14 cellular contexts compared by ENCODE assay signal in genomic region chr12:57739914-57740538, GRCh38. TPM values are rescaled to one million over a fixed set of nuclear protein-coding genes. Genes with fewer than 3 reads are reported as not detected.
DNase-seq lines count a peak whose midpoint lies in the region; ATAC-seq, FAIRE-seq and TF ChIP-seq lines count a peak whose summit lies in the region.
"Had no signal": no experiment of that assay in that cellular context is flagged by ENCODE, and none has a peak within 500 bp of the region (broad histone marks: within the 10 kb centered on the region; RNA-seq: fewer than 3 reads in every experiment).

No MANE protein-coding gene starts in this region.

- H3K9me3 Mint-ChIP-seq in activated T-cell treated with anti-CD3 and anti-CD28 coated beads, Interleukin-2, amount 50 U/mL, for 72 hours = no peaks in the 10 kb centered on the region
- H3K9me3 Mint-ChIP-seq in effector memory CD8-positive, alpha-beta T cell = no peaks in the 10 kb centered on the region
- H3K9me3 Mint-ChIP-seq in stimulated activated memory B cell treated with anti-CD40 and anti-IgM and Interleukin-4, amounts not matched to agents 10 μg/mL and 1 μg/mL and 100 μg/mL, for 72 hours = no peaks in the 10 kb centered on the region
- H3K9me3 Mint-ChIP-seq: stimulated activated naive B cell treated with anti-CD40 and anti-IgM and Interleukin-4, amounts not matched to agents 10 μg/mL and 1 μg/mL and 100 μg/mL, for 72 hours had no signal

- ATAC-seq in activated T-cell treated with anti-CD3 and anti-CD28 coated beads, Interleukin-2, amount 50 U/mL, for 72 hours (replicated peaks in 1 of 2) = no peak
- ATAC-seq in T-helper 17 cell (no peak), HG02678 (IDR thresholded peaks at IDR 0.05; ENCODE audit: unreplicated experiment) (no peak), HG03432 (IDR thresholded peaks at IDR 0.05; ENCODE audit: unreplicated experiment) (no peak)
- no peak for ATAC-seq in effector memory CD8-positive, alpha-beta T cell (replicated peaks)
- no peak for ATAC-seq in stimulated activated memory B cell treated with anti-CD40 and anti-IgM and Interleukin-4, amounts not matched to agents 10 μg/mL and 1 μg/mL and 100 μg/mL, for 72 hours
- ATAC-seq: HepG2; lower lobe of right lung; stimulated activated naive B cell treated with anti-CD40 and anti-IgM and Interleukin-4, amounts not matched to agents 10 μg/mL and 1 μg/mL and 100 μg/mL, for 72 hours had no signal

- H3K4me3 Mint-ChIP-seq in activated T-cell treated with anti-CD3 and anti-CD28 coated beads, Interleukin-2, amount 50 U/mL, for 72 hours = peak overlapping the region; percentile 61 to 80
- peak overlapping the region; percentile 86 for H3K4me3 Mint-ChIP-seq in T-helper 17 cell
- peak overlapping the region; percentile 84 to 88 for H3K4me3 Mint-ChIP-seq in effector memory CD8-positive, alpha-beta T cell
- no peak overlapping the region for H3K4me3 Mint-ChIP-seq in stimulated activated memory B cell treated with anti-CD40 and anti-IgM and Interleukin-4, amounts not matched to agents 10 μg/mL and 1 μg/mL and 100 μg/mL, for 72 hours

- DNase-seq in activated T-cell treated with anti-CD3 and anti-CD28 coated beads, Interleukin-2, amount 50 U/mL, for 72 hours = no peak
- DNase-seq in activated T-cell treated with anti-CD3 and anti-CD28 coated beads, Interleukin-2, amount 50 U/mL, for 48 hours = no peak
- no peak for DNase-seq in T-helper 17 cell
- DNase-seq in effector memory CD8-positive, alpha-beta T cell = no peak
- no peak for DNase-seq in GM12892 (ENCODE audit: insufficient read length)
- DNase-seq: lower lobe of right lung; NCI-H1092; stimulated activated naive B cell treated with anti-CD40 and anti-IgM and Interleukin-4, amounts not matched to agents 10 μg/mL and 1 μg/mL and 100 μg/mL, for 72 hours; uterus had no signal

- H3K9me3 ChIP-seq in T-helper 17 cell (ENCODE audit: control insufficient read depth, low read length, poor library complexity, severe bottlenecking) = no peaks in the 10 kb centered on the region
- H3K9me3 ChIP-seq: ascending aorta, lower lobe of right lung, uterus had no signal

- TF ChIP-seq POLR2A in GM12892 (IDR thresholded peaks at IDR 0.05; ENCODE audit: low read depth, low read length) = no peak

- no peak for FAIRE-seq in GM12892 (lab: Jason Lieb, UNC)
- FAIRE-seq: HepG2 had no signal

- peaks cover 57% of the 10 kb centered on the region for H3K4me1 Mint-ChIP-seq in activated T-cell treated with anti-CD3 and anti-CD28 coated beads, Interleukin-2, amount 50 U/mL, for 72 hours (ENCODE audit: low read depth)
- H3K4me1 Mint-ChIP-seq in T-helper 17 cell = peaks cover 49% of the 10 kb centered on the region
- H3K4me1 Mint-ChIP-seq in effector memory CD8-positive, alpha-beta T cell (ENCODE audit: low read depth in 2 of 2) = peaks cover 45 to 52% of the 10 kb centered on the region in 2 donors
- peaks cover 59% of the 10 kb centered on the region for H3K4me1 Mint-ChIP-seq in stimulated activated memory B cell treated with anti-CD40 and anti-IgM and Interleukin-4, amounts not matched to agents 10 μg/mL and 1 μg/mL and 100 μg/mL, for 72 hours

- H3K36me3 Mint-ChIP-seq in activated T-cell treated with anti-CD3 and anti-CD28 coated beads, Interleukin-2, amount 50 U/mL, for 72 hours (ENCODE audit: insufficient read depth in 2 of 2) = peaks cover 4 to 6% of the 10 kb centered on the region in 2 donors
- peaks cover under 1% of the 10 kb centered on the region for H3K36me3 Mint-ChIP-seq in T-helper 17 cell (ENCODE audit: low read depth)
- H3K36me3 Mint-ChIP-seq in effector memory CD8-positive, alpha-beta T cell (ENCODE audit: insufficient read depth) = peaks cover 58% of the 10 kb centered on the region
- H3K36me3 Mint-ChIP-seq in stimulated activated memory B cell treated with anti-CD40 and anti-IgM and Interleukin-4, amounts not matched to agents 10 μg/mL and 1 μg/mL and 100 μg/mL, for 72 hours = peaks cover 12% of the 10 kb centered on the region

- no peaks in the 10 kb centered on the region for H3K27me3 Mint-ChIP-seq in activated T-cell treated with anti-CD3 and anti-CD28 coated beads, Interleukin-2, amount 50 U/mL, for 72 hours (ENCODE audit: low read depth)
- H3K27me3 Mint-ChIP-seq in T-helper 17 cell = no peaks in the 10 kb centered on the region
- H3K27me3 Mint-ChIP-seq in effector memory CD8-positive, alpha-beta T cell = no peaks in the 10 kb centered on the region
- H3K27me3 Mint-ChIP-seq in stimulated activated memory B cell treated with anti-CD40 and anti-IgM and Interleukin-4, amounts not matched to agents 10 μg/mL and 1 μg/mL and 100 μg/mL, for 72 hours = no peaks in the 10 kb centered on the region
- H3K27me3 Mint-ChIP-seq: stimulated activated naive B cell treated with anti-CD40 and anti-IgM and Interleukin-4, amounts not matched to agents 10 μg/mL and 1 μg/mL and 100 μg/mL, for 72 hours had no signal

- no peak overlapping the region for H3K27ac Mint-ChIP-seq in activated T-cell treated with anti-CD3 and anti-CD28 coated beads, Interleukin-2, amount 50 U/mL, for 72 hours
- peak overlapping the region; percentile 96 for H3K27ac Mint-ChIP-seq in T-helper 17 cell
- H3K27ac Mint-ChIP-seq in effector memory CD8-positive, alpha-beta T cell = peak overlapping the region; percentile 97
- H3K27ac Mint-ChIP-seq in stimulated activated memory B cell treated with anti-CD40 and anti-IgM and Interleukin-4, amounts not matched to agents 10 μg/mL and 1 μg/mL and 100 μg/mL, for 72 hours = peak overlapping the region; percentile 87

RNA-seq across cellular contexts. Expression of gene AGAP2, which starts 1.5 kb away (rescaled TPM):
- total RNA-seq in activated T-cell treated with anti-CD3 and anti-CD28 coated beads, Interleukin-2, amount 50 U/mL, for 72 hours = 10 to 100 TPM; 21.7 to 26.9 TPM
- total RNA-seq in T-helper 17 cell = 10 to 100 TPM; 46.5 to 57.6 TPM
- 4.7 TPM for polyA plus RNA-seq in GM12892 (2012; ENCODE audit: missing spikeins)

RNA-seq across cellular contexts. Expression of gene TSPAN31, which starts 4.8 kb away (rescaled TPM):
- 10 to 100 TPM; 18.2 to 19.6 TPM for total RNA-seq in activated T-cell treated with anti-CD3 and anti-CD28 coated beads, Interleukin-2, amount 50 U/mL, for 72 hours
- 10 to 100 TPM in 1 of 2 donors, 1 to 10 TPM in 1; 9.6 to 11.8 TPM for total RNA-seq in T-helper 17 cell
- 30.4 TPM for polyA plus RNA-seq in GM12892 (2012; ENCODE audit: missing spikeins)

RNA-seq across cellular contexts. Expression of gene CDK4, which starts 12.1 kb away (rescaled TPM):
- total RNA-seq in activated T-cell treated with anti-CD3 and anti-CD28 coated beads, Interleukin-2, amount 50 U/mL, for 72 hours = 100 to 1,000 TPM; 150 to 154 TPM
- 10 to 100 TPM; 20.8 to 21.3 TPM for total RNA-seq in T-helper 17 cell
- polyA plus RNA-seq in GM12892 (2012; ENCODE audit: missing spikeins) = 137 TPM

RNA-seq across cellular contexts. Expression of gene MARCHF9, which starts 14.9 kb away (rescaled TPM):
- 10 to 100 TPM; 30.2 to 32.9 TPM for total RNA-seq in activated T-cell treated with anti-CD3 and anti-CD28 coated beads, Interleukin-2, amount 50 U/mL, for 72 hours
- total RNA-seq in T-helper 17 cell = 10 to 100 TPM; 45.3 to 62.4 TPM
- 11.8 TPM for polyA plus RNA-seq in GM12892 (2012; ENCODE audit: missing spikeins)

RNA-seq across cellular contexts. Expression of gene CYP27B1, which starts 26.9 kb away (rescaled TPM):
- total RNA-seq in activated T-cell treated with anti-CD3 and anti-CD28 coated beads, Interleukin-2, amount 50 U/mL, for 72 hours = 10 to 100 TPM; 11.1 to 14.7 TPM
- 1 to 10 TPM; 1.4 to 1.7 TPM for total RNA-seq in T-helper 17 cell
- polyA plus RNA-seq in GM12892 (2012; ENCODE audit: missing spikeins) = 0.19 TPM
- total RNA-seq: ascending aorta had no signal

Comparison
In these comparisons a context has a peak if more than half of its experiments do, and no peak if none do; other contexts are left out.
1. RNA of gene CDK4, which starts 12.1 kb away (total RNA-seq): 150 to 154 TPM in activated T-cell treated with anti-CD3 and anti-CD28 coated beads, Interleukin-2, amount 50 U/mL, for 72 hours; 20.8 to 21.3 TPM in T-helper 17 cell; every median in the first group is over 4 times any median in the second.